In the genomic region with DNA sequence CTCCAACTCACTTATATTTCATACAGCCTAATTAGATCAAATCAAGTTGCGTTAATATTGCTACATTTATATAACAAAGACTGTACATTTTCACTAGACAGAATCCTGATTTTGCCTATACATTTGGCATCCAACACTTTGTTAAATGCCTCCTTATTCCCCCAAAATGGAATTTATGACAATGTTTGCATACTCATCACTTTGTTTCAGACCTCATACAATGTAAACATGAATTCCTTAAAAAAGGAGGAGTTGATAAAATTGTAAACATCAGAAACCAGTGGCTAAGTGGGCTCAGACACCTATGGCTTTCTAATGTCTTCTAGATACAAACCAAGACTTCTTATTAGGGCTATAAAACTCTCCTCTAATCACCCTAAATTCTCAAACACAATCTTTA, we compare ENCODE assay signal across 27 cellular contexts.
"Had no signal": no experiment of that assay in that cellular context is flagged by ENCODE, and none has a peak within 500 bp of the region (broad histone marks: within the 10 kb centered on the region; RNA-seq: fewer than 3 reads in every experiment).

No MANE protein-coding gene starts in this region.

- DNase-seq: activated CD4-positive, alpha-beta memory T cell treated with anti-CD3 and anti-CD28 coated beads, Interleukin-2, amount 10 ng/mL, durations not matched to agents 7 days and 5 days; activated CD4-positive, alpha-beta T cell treated with anti-CD3 and anti-CD28 coated beads for 1 hour; activated CD4-positive, alpha-beta T cell treated with anti-CD3 and anti-CD28 coated beads for 4 hours; activated CD4-positive, alpha-beta T cell treated with anti-CD3 and anti-CD28 coated beads, Interleukin-2, amount 10 ng/mL, durations not matched to agents 7 days and 5 days; activated CD4-positive, alpha-beta T cell treated with anti-CD3 and anti-CD28 coated beads, Interleukin-2, amount 50 U/mL, for 4 hours; activated CD8-positive, alpha-beta memory T cell treated with anti-CD3 and anti-CD28 coated beads, Interleukin-2, amount 50 U/mL, for 48 hours; activated gamma-delta T cell; activated naive CD4-positive, alpha-beta T cell; activated naive CD4-positive, alpha-beta T cell treated with anti-CD3 and anti-CD28 coated beads, Interleukin-2, amount 10 ng/mL, durations not matched to agents 7 days and 5 days; activated naive CD8-positive, alpha-beta T cell treated with anti-CD3 and anti-CD28 coated beads, Interleukin-2, amount 10 ng/mL, durations not matched to agents 7 days and 5 days; activated T-cell treated with anti-CD3 and anti-CD28 coated beads for 4 hours; activated T-cell treated with anti-CD3 and anti-CD28 coated beads, Interleukin-2, amount 50 U/mL, for 24 hours; activated T-cell treated with anti-CD3 and anti-CD28 coated beads, Interleukin-2, amount 50 U/mL, for 72 hours; central memory CD4-positive, alpha-beta T cell; cerebellar nuclear complex; colonic mucosa; effector CD8-positive, alpha-beta T cell; endodermal cell; foreskin fibroblast; head of caudate nucleus; T-helper 2 cell had no signal

- H3K4me1 Mint-ChIP-seq: activated CD4-positive, alpha-beta memory T cell treated with anti-CD3 and anti-CD28 coated beads, Interleukin-2, amount 10 ng/mL, durations not matched to agents 7 days and 5 days; activated naive CD4-positive, alpha-beta T cell treated with anti-CD3 and anti-CD28 coated beads, Interleukin-2, amount 10 ng/mL, durations not matched to agents 7 days and 5 days; activated naive CD8-positive, alpha-beta T cell treated with anti-CD3 and anti-CD28 coated beads, Interleukin-2, amount 10 ng/mL, durations not matched to agents 7 days and 5 days had no signal

- H3K36me3 ChIP-seq: breast epithelium, colonic mucosa had no signal

- H3K4me1 ChIP-seq: breast epithelium had no signal

- H3K27me3 ChIP-seq: ascending aorta, breast epithelium, cardiac muscle cell, colonic mucosa had no signal

- H3K27me3 Mint-ChIP-seq: activated CD4-positive, alpha-beta memory T cell treated with anti-CD3 and anti-CD28 coated beads, Interleukin-2, amount 10 ng/mL, durations not matched to agents 7 days and 5 days; activated CD4-positive, alpha-beta T cell treated with anti-CD3 and anti-CD28 coated beads, Interleukin-2, amount 10 ng/mL, durations not matched to agents 7 days and 5 days; activated naive CD4-positive, alpha-beta T cell treated with anti-CD3 and anti-CD28 coated beads, Interleukin-2, amount 10 ng/mL, durations not matched to agents 7 days and 5 days; activated naive CD8-positive, alpha-beta T cell treated with anti-CD3 and anti-CD28 coated beads, Interleukin-2, amount 10 ng/mL, durations not matched to agents 7 days and 5 days; activated T-cell treated with anti-CD3 and anti-CD28 coated beads, Interleukin-2, amount 50 U/mL, for 24 hours; brain had no signal

- H3K9me3 Mint-ChIP-seq: activated CD4-positive, alpha-beta memory T cell treated with anti-CD3 and anti-CD28 coated beads, Interleukin-2, amount 10 ng/mL, durations not matched to agents 7 days and 5 days; activated CD4-positive, alpha-beta T cell treated with anti-CD3 and anti-CD28 coated beads, Interleukin-2, amount 10 ng/mL, durations not matched to agents 7 days and 5 days; activated naive CD4-positive, alpha-beta T cell treated with anti-CD3 and anti-CD28 coated beads, Interleukin-2, amount 10 ng/mL, durations not matched to agents 7 days and 5 days; activated naive CD8-positive, alpha-beta T cell treated with anti-CD3 and anti-CD28 coated beads, Interleukin-2, amount 10 ng/mL, durations not matched to agents 7 days and 5 days; activated T-cell treated with anti-CD3 and anti-CD28 coated beads, Interleukin-2, amount 50 U/mL, for 24 hours; activated T-cell treated with anti-CD3 and anti-CD28 coated beads, Interleukin-2, amount 50 U/mL, for 72 hours; endodermal cell had no signal

- H3K9me3 ChIP-seq: ascending aorta, breast epithelium, colonic mucosa had no signal

- H3K27ac ChIP-seq: ascending aorta, breast epithelium, cardiac muscle cell, colonic mucosa had no signal

- H3K4me3 ChIP-seq: ascending aorta, breast epithelium, cardiac muscle cell, colonic mucosa had no signal

- ATAC-seq: activated naive CD4-positive, alpha-beta T cell treated with anti-CD3 and anti-CD28 coated beads, Interleukin-2, amount 50 U/mL, for 72 hours; activated T-cell treated with anti-CD3 and anti-CD28 coated beads, Interleukin-2, amount 50 U/mL, for 72 hours; esophagus mucosa had no signal

- H3K4me3 Mint-ChIP-seq: activated CD4-positive, alpha-beta memory T cell treated with anti-CD3 and anti-CD28 coated beads, Interleukin-2, amount 10 ng/mL, durations not matched to agents 7 days and 5 days; activated CD4-positive, alpha-beta T cell treated with anti-CD3 and anti-CD28 coated beads, Interleukin-2, amount 10 ng/mL, durations not matched to agents 7 days and 5 days; activated naive CD4-positive, alpha-beta T cell treated with anti-CD3 and anti-CD28 coated beads, Interleukin-2, amount 10 ng/mL, durations not matched to agents 7 days and 5 days; activated naive CD8-positive, alpha-beta T cell treated with anti-CD3 and anti-CD28 coated beads, Interleukin-2, amount 10 ng/mL, durations not matched to agents 7 days and 5 days; activated T-cell treated with anti-CD3 and anti-CD28 coated beads, Interleukin-2, amount 50 U/mL, for 24 hours; activated T-cell treated with anti-CD3 and anti-CD28 coated beads, Interleukin-2, amount 50 U/mL, for 72 hours; brain; endodermal cell had no signal

- H3K27ac Mint-ChIP-seq: activated CD4-positive, alpha-beta memory T cell treated with anti-CD3 and anti-CD28 coated beads, Interleukin-2, amount 10 ng/mL, durations not matched to agents 7 days and 5 days; activated CD4-positive, alpha-beta T cell treated with anti-CD3 and anti-CD28 coated beads, Interleukin-2, amount 10 ng/mL, durations not matched to agents 7 days and 5 days; activated naive CD4-positive, alpha-beta T cell treated with anti-CD3 and anti-CD28 coated beads, Interleukin-2, amount 10 ng/mL, durations not matched to agents 7 days and 5 days; activated naive CD4-positive, alpha-beta T cell treated with anti-CD3 and anti-CD28 coated beads, Interleukin-2, amount 50 U/mL, for 72 hours; activated naive CD8-positive, alpha-beta T cell treated with anti-CD3 and anti-CD28 coated beads, Interleukin-2, amount 10 ng/mL, durations not matched to agents 7 days and 5 days; activated T-cell treated with anti-CD3 and anti-CD28 coated beads, Interleukin-2, amount 50 U/mL, for 24 hours; activated T-cell treated with anti-CD3 and anti-CD28 coated beads, Interleukin-2, amount 50 U/mL, for 72 hours; brain; endodermal cell had no signal
